8 cellular contexts compared by ENCODE assay signal in genomic region chr19:1653300-1653628, GRCh38. TPM values are rescaled to one million over a fixed set of nuclear protein-coding genes. Genes with fewer than 3 reads are reported as not detected.
DNase-seq lines count a peak whose midpoint lies in the region; TF ChIP-seq lines count a peak whose summit lies in the region.

No MANE protein-coding gene starts in this region.

- H3K9me2 ChIP-seq in DOHH2 (replicated peaks; ENCODE audit: control insufficient read depth, low read length) = no peaks in the 10 kb centered on the region

- H3K4me2 ChIP-seq in DOHH2 (ENCODE audit: low read length) = peak overlapping the region; percentile 73

- peaks cover 38% of the 10 kb centered on the region for H3K79me2 ChIP-seq in DOHH2 (ENCODE audit: control insufficient read depth, low read length)

- H3K36me3 ChIP-seq in DOHH2 (ENCODE audit: control insufficient read depth, low read length) = peaks cover 30% of the 10 kb centered on the region
- H3K36me3 ChIP-seq in SK-N-MC (ENCODE audit: insufficient read depth, low read length) = peaks cover 20% of the 10 kb centered on the region

- H3K9ac ChIP-seq in SK-N-MC (ENCODE audit: insufficient read length) = peak overlapping the region; percentile 78

- no peaks in the 10 kb centered on the region for H3K27me3 ChIP-seq in DOHH2 (ENCODE audit: control insufficient read depth, low read length)

- H3K4me1 Mint-ChIP-seq in progenitor cell of endocrine pancreas (ENCODE audit: low read depth) = peaks cover 13% of the 10 kb centered on the region

- peaks cover 4% of the 10 kb centered on the region for H3K27me3 Mint-ChIP-seq in progenitor cell of endocrine pancreas

- H3K9me3 ChIP-seq in DOHH2 (ENCODE audit: control insufficient read depth, insufficient read depth, low read length) = no peaks in the 10 kb centered on the region
- H3K9me3 ChIP-seq in SK-N-MC (ENCODE audit: low read depth, low read length) = no peaks in the 10 kb centered on the region

- H3K4me1 ChIP-seq in DOHH2 (ENCODE audit: control insufficient read depth, low read length) = peaks cover 33% of the 10 kb centered on the region

- H3K4me3 Mint-ChIP-seq in progenitor cell of endocrine pancreas (ENCODE audit: low read depth) = peak overlapping the region; percentile 81

- peaks cover 2% of the 10 kb centered on the region for H3K36me3 Mint-ChIP-seq in progenitor cell of endocrine pancreas (ENCODE audit: insufficient read depth)

- TF ChIP-seq CTCF in DOHH2 (IDR thresholded peaks at IDR 0.05; ENCODE audit: low read depth, low read length, poor library complexity, severe bottlenecking) (no peak), fibroblast of the aortic adventitia (IDR thresholded peaks at IDR 0.05; ENCODE audit: insufficient read depth, low read length) (no peak), progenitor cell of endocrine pancreas (IDR thresholded peaks at IDR 0.05; ENCODE audit: unreplicated experiment) (no peak)

- H3K27ac Mint-ChIP-seq in progenitor cell of endocrine pancreas = peak overlapping the region; percentile 98

- H4K20me1 ChIP-seq in DOHH2 (ENCODE audit: control insufficient read depth, insufficient read depth, low read depth, low read length) = no peaks in the 10 kb centered on the region

- H3K9me3 Mint-ChIP-seq in progenitor cell of endocrine pancreas (ENCODE audit: low read depth) = no peaks in the 10 kb centered on the region

- H3F3A ChIP-seq in DOHH2 (ENCODE audit: control insufficient read depth, insufficient read depth) = peaks cover 20% of the 10 kb centered on the region

- H3K4me3 ChIP-seq in DOHH2 (ENCODE audit: low read length) (peak overlapping the region; percentile 76), SK-N-MC (peak overlapping the region; percentile 77), fibroblast of the aortic adventitia (ENCODE audit: low read depth, low read length) (peak overlapping the region; percentile 72)

- DNase-seq in SK-N-MC (ENCODE audit: low read depth, low spot score) (no peak), fibroblast of the aortic adventitia (ENCODE audit: low read depth) (no peak), progenitor cell of endocrine pancreas (ENCODE audit: low spot score, unreplicated experiment) (no peak), iPS-NIHi11 (ENCODE audit: low spot score) (no peak), NCI-H128 (lab: John Stamatoyannopoulos, UW; ENCODE audit: unreplicated experiment) (no peak), middle frontal gyrus (ENCODE audit: extremely low spot score, low spot score) (no peak), UCSD-AML1 (lab: John Stamatoyannopoulos, UW; ENCODE audit: unreplicated experiment) (no peak)

- peak overlapping the region; percentile 70 for H3K27ac ChIP-seq in DOHH2 (ENCODE audit: low read depth, low read length)
- peak overlapping the region; percentile 77; the same call in 1 of the 2 replicates for H3K27ac ChIP-seq in SK-N-MC

RNA-seq across cellular contexts. Expression of gene TCF3, which starts 0.8 kb away (rescaled TPM):
- 27.0 and 74.2 TPM in 2 replicates for total RNA-seq in fibroblast of the aortic adventitia (ENCODE audit: low replicate concordance)
- 318 and 334 TPM in 2 replicates for total RNA-seq in progenitor cell of endocrine pancreas

RNA-seq across cellular contexts. Expression of gene UQCR11, which starts 48.0 kb away (rescaled TPM):
- 28.9 and 37.6 TPM in 2 replicates for total RNA-seq in fibroblast of the aortic adventitia (ENCODE audit: low replicate concordance)
- total RNA-seq in progenitor cell of endocrine pancreas = 156 and 171 TPM in 2 replicates
